Comparison of ENCODE assay signal across 13 cellular contexts in genomic region chr11:36196476-36197099, GRCh38.
DNase-seq lines count a peak whose midpoint lies in the region; ATAC-seq, FAIRE-seq and TF ChIP-seq lines count a peak whose summit lies in the region.
"Had no signal": no experiment of that assay in that cellular context is flagged by ENCODE, and none has a peak within 500 bp of the region (broad histone marks: within the 10 kb centered on the region; RNA-seq: fewer than 3 reads in every experiment).

No MANE protein-coding gene starts in this region.

- ATAC-seq in HG03039 (IDR thresholded peaks at IDR 0.05; ENCODE audit: unreplicated experiment) = no peak

- no peak for TF ChIP-seq POLR2A in GM12891 (IDR thresholded peaks at IDR 0.05; ENCODE audit: low read depth, low read length)

- H3K4me3 ChIP-seq in retinal pigment epithelial cell (ENCODE audit: low read length) = peak overlapping the region; percentile 49

- TF ChIP-seq CTCF in retinal pigment epithelial cell (conservative IDR thresholded peaks at IDR 0.05; ENCODE audit: low read depth, low read length) = no peak

- no peak for DNase-seq in GM12891 (ENCODE audit: insufficient read length, low spot score)
- DNase-seq in SK-N-DZ (ENCODE audit: low spot score) = peak; percentile 13
- peak; percentile 63 for DNase-seq in fibroblast of the conjunctiva (ENCODE audit: low read depth)
- peak; percentile 94 for DNase-seq in retinal pigment epithelial cell (ENCODE audit: low read depth)
- no peak for DNase-seq in DMS153 treated with DMSO at 0.1 percent for 48 hours (lab: John Stamatoyannopoulos, UW; ENCODE audit: unreplicated experiment)
- DNase-seq in DMS53 (lab: John Stamatoyannopoulos, UW) = no peak
- DNase-seq in stimulated activated CD4-positive, alpha-beta T cell treated with anti-CD3 and anti-CD28 coated beads, Interleukin-12 subunit alpha, Interleukin-12 subunit beta, amount 100 ng/mL, for 4 hours = no peak
- DNase-seq: activated CD4-positive, alpha-beta memory T cell treated with anti-CD3 and anti-CD28 coated beads, Interleukin-2, amount 10 ng/mL, durations not matched to agents 7 days and 5 days; GDM1; NCI-H1105 treated with DMSO at 0.1 percent for 48 hours had no signal

- FAIRE-seq in GM12891 (lab: Jason Lieb, UNC) = peak; percentile 40
- FAIRE-seq: keratinocyte, TTC549 had no signal

TF ChIP-seq in GM12891, 5 proteins besides CTCF, POLR2A, EP300 and RAD21:
- TF ChIP-seq PAX5 (IDR thresholded peaks at IDR 0.05; ENCODE audit: insufficient read depth, low read length, severe bottlenecking) = no peak
- TF ChIP-seq TAF1 (IDR thresholded peaks at IDR 0.05; ENCODE audit: low read depth, low read length) = no peak
- no peak for TF ChIP-seq SPI1 (IDR thresholded peaks at IDR 0.05; ENCODE audit: low read depth, low read length)
- TF ChIP-seq POLR2AphosphoS5 (IDR thresholded peaks at IDR 0.05; ENCODE audit: low read depth, low read length) = no peak
- no peak for TF ChIP-seq POU2F2 (IDR thresholded peaks at IDR 0.05; ENCODE audit: low read depth, low read length)

Comparison
In these comparisons a context has a peak if more than half of its experiments do, and no peak if none do; other contexts are left out.
1. DNase-seq: peak in SK-N-DZ (single experiment), fibroblast of the conjunctiva (single experiment) and retinal pigment epithelial cell (single experiment); none in GM12891 (single experiment), DMS153 treated with DMSO at 0.1 percent for 48 hours (single experiment), DMS53 (single experiment) and stimulated activated CD4-positive, alpha-beta T cell treated with anti-CD3 and anti-CD28 coated beads, Interleukin-12 subunit alpha, Interleukin-12 subunit beta, amount 100 ng/mL, for 4 hours (single experiment).